Comparison of ENCODE assay signal across 8 cellular contexts in the genomic region with DNA sequence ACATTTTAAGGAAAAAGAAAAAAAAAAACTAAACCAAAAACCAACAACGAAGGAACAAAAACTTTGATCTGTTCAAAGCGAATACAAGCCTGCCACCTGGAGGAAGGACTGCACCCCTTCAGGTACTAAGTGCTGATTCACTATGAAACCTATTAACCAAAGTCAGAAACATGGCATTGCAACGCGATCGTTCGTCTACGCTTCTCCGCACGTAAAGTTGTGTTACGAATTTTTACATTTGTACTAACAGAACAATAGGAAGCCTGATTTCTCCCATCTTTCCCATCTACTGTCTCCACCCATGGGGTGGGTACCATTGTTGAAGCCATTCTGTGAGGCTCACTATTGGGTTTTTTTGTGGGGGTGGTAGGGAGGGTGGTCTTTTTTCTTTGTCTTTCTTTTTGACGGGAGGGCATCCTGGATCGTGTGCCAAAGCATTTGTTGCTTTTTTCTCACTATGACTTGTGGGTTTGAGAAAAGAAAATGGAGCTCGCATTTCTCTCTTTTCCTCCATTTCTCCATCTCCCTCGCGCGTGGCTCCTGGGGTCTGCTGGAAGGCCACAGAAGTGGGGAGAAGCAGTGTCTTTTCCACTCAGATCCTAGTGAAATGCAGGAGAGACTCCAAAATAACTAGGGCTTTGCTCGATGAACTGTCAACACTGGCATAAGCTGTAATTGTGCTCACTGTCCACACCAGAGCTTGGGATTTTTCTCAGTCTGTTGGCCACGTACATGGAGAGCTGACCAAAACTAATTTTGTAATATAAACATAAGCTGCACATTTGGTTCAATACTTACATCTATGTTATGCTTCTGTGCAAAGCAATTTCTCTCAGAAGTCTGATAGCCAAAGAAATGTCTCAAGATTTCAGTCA.
A peak's percentile ranks its signal among the peaks of the same experiment; 100 is the strongest.
DNase-seq lines count a peak whose midpoint lies in the region; FAIRE-seq and TF ChIP-seq lines count a peak whose summit lies in the region.

No MANE protein-coding gene starts in this region.

- H3K36me3 ChIP-seq in mesenchymal stem cell (ENCODE audit: control insufficient read depth in 1 of 2, insufficient read depth in 2 of 2, low read depth in 1 of 2, low read length in 2 of 2) (no peaks in the 10 kb centered on the region), tibial artery (no peaks in the 10 kb centered on the region)

- no peaks in the 10 kb centered on the region for H3K36me3 Mint-ChIP-seq in H9 (ENCODE audit: insufficient read depth in 1 of 3, low read depth in 3 of 3)

- H3K23ac ChIP-seq in H9 (ENCODE audit: insufficient read length, low read depth, low read length): no peak overlapping the region
- no peak overlapping the region for H3K23ac ChIP-seq in mesenchymal stem cell (ENCODE audit: low read length in 2 of 2)

- H3K9me3 Mint-ChIP-seq in H9: no peaks in the 10 kb centered on the region

- peaks cover 23 to 24% of the 10 kb centered on the region in 2 experiments for H3K4me1 Mint-ChIP-seq in H9

- H2BK12ac ChIP-seq in H9 (ENCODE audit: insufficient read length, low read depth, low read length) (peak overlapping the region; percentile 45), mesenchymal stem cell (ENCODE audit: low read length in 2 of 2) (no peak overlapping the region)

- peak overlapping the region in 1 of 2 experiments; percentile 45; a peak in 2 of 5 replicates for H3K4me3 Mint-ChIP-seq in H9

- H3K4ac ChIP-seq in H9 (ENCODE audit: low read depth, low read length) (no peak overlapping the region), mesenchymal stem cell (ENCODE audit: low read depth in 1 of 2, low read length in 2 of 2) (no peak overlapping the region)

- no peak overlapping the region for H2BK5ac ChIP-seq in H9 (ENCODE audit: insufficient read length, low read length)
- H2BK5ac ChIP-seq in mesenchymal stem cell (ENCODE audit: low read depth, low read length, poor library complexity, severe bottlenecking): no peak overlapping the region

- no peaks in the 10 kb centered on the region for H3K79me2 ChIP-seq in H9 (ENCODE audit: insufficient read depth, low read length)

- peak overlapping the region; percentile 33 for H3K18ac ChIP-seq in H9 (ENCODE audit: insufficient read length, low read depth, low read length)
- H3K18ac ChIP-seq in mesenchymal stem cell (ENCODE audit: low read depth in 1 of 2, low read length in 2 of 2): peak overlapping the region; percentile 4 to 8

- H3K4me2 ChIP-seq in H9 (ENCODE audit: insufficient read depth, insufficient read length, low read length) (peak overlapping the region; percentile 14), mesenchymal stem cell (ENCODE audit: low read length, poor library complexity, severe bottlenecking) (peak overlapping the region; percentile 21)

- peak overlapping the region; percentile 84 for H2BK20ac ChIP-seq in H9 (ENCODE audit: low read depth, low read length, poor library complexity, severe bottlenecking)

- H3T11ph ChIP-seq in H9 (ENCODE audit: low read length): no peak overlapping the region

- DNase-seq in GDM1 (lab: John Stamatoyannopoulos, UW) (peak; percentile 49), H9 (peak; percentile 62), M059J (ENCODE audit: low read depth) (peak; percentile 79), T1000 (lab: John Stamatoyannopoulos, UW) (peak; percentile 7), dorsolateral prefrontal cortex (peak in 3 of 10 donors; percentile 25 to 55 (median 37)), mesenchymal stem cell (peak; percentile 63), tibial artery (no peak)

- H4K8ac ChIP-seq in H9 (replicated peaks; ENCODE audit: insufficient read length, low read depth, low read length): no peak overlapping the region
- no peak overlapping the region for H4K8ac ChIP-seq in mesenchymal stem cell (ENCODE audit: low read length)

- no peak overlapping the region for H4K5ac ChIP-seq in H9 (ENCODE audit: insufficient read length, low read depth, low read length)

- H2BK15ac ChIP-seq in H9 (ENCODE audit: low read depth, low read length) (no peak overlapping the region), mesenchymal stem cell (ENCODE audit: low read depth, poor library complexity, severe bottlenecking) (peak overlapping the region; percentile 48)

- H2BK120ac ChIP-seq in H9 (ENCODE audit: low read depth, low read length, poor library complexity, severe bottlenecking) (no peak overlapping the region), mesenchymal stem cell (ENCODE audit: low read depth, low read length) (no peak overlapping the region)

- H2AFZ ChIP-seq in H9 (ENCODE audit: low read length) (peak overlapping the region; percentile 9), mesenchymal stem cell (ENCODE audit: low read depth, low read length) (no peak overlapping the region)

- intact Hi-C loops in dorsolateral prefrontal cortex (cut with DNase I): loop anchor here (10.0 kb wide), 2 partner anchors 530 to 670 kb away; no protein-coding TSS in a partner anchor
- intact Hi-C loops in tibial artery (cut with DNase I; ENCODE audit: low total_unique reads): loop anchor here (2.0 to 5.0 kb wide), 2 partner anchors 538 to 668 kb away; no protein-coding TSS in a partner anchor

- H3K4me3 ChIP-seq in dorsolateral prefrontal cortex: peak overlapping the region in 11 of 59 donors; percentile 1 to 31 (median 17)
- H3K4me3 ChIP-seq in mesenchymal stem cell (ENCODE audit: insufficient read depth in 1 of 2, low read depth in 1 of 2, low read length in 2 of 2): peak overlapping the region in 1 of 2 experiments; percentile 50
- H3K4me3 ChIP-seq in tibial artery: peak overlapping the region in 1 of 2 donors; percentile 10

- no peaks in the 10 kb centered on the region for H4K20me1 ChIP-seq in H9 (ENCODE audit: control insufficient read depth, insufficient read depth, insufficient read length)

- H3K79me1 ChIP-seq in H9 (ENCODE audit: insufficient read depth, low read depth, low read length, poor library complexity, severe bottlenecking) (no peaks in the 10 kb centered on the region), mesenchymal stem cell (replicated peaks; ENCODE audit: low read length, poor library complexity, severe bottlenecking) (no peaks in the 10 kb centered on the region)

- no peak overlapping the region for H3K56ac ChIP-seq in H9 (ENCODE audit: insufficient read length, low read depth, low read length)

- H4K91ac ChIP-seq in H9 (ENCODE audit: insufficient read length, low read depth, low read length) (no peak overlapping the region), mesenchymal stem cell (ENCODE audit: low read length) (no peak overlapping the region)

- no CpG with 5 or more reads among the region's 18 CpGs for WGBS in H9 (ENCODE audit: extremely low coverage, insufficient read length, low lambda C conversion rate)
- WGBS in mesenchymal stem cell: 58% methylated on average over 14 of the region's 18 CpGs

- H3K27ac ChIP-seq in H9 (ENCODE audit: insufficient read length, low read depth, low read length) (no peak overlapping the region), dorsolateral prefrontal cortex (peak overlapping the region in 3 of 59 donors; percentile 8 to 38 (median 32)), mesenchymal stem cell (ENCODE audit: low read length, poor library complexity, severe bottlenecking) (no peak overlapping the region), tibial artery (no peak overlapping the region)

- no peaks in the 10 kb centered on the region for H3K23me2 ChIP-seq in H9 (ENCODE audit: insufficient read length, low read depth, low read length, poor library complexity, severe bottlenecking)

- H2AK5ac ChIP-seq in H9 (ENCODE audit: insufficient read length, low read length): no peak overlapping the region
- peak overlapping the region; percentile 38 for H2AK5ac ChIP-seq in mesenchymal stem cell (ENCODE audit: low read length, severe bottlenecking)

- H3K14ac ChIP-seq in H9 (ENCODE audit: insufficient read depth, low read length) (no peak overlapping the region; the same call in 1 of the 2 replicates), mesenchymal stem cell (ENCODE audit: low read length in 2 of 2) (no peak overlapping the region)

- H3K27me3 Mint-ChIP-seq in H9 (ENCODE audit: low read depth): no peaks in the 10 kb centered on the region

- FAIRE-seq in A204.1 (lab: Jason Lieb, UNC): peak; percentile 92

- H3K9me3 ChIP-seq in H9 (ENCODE audit: control insufficient read depth, low read depth, low read length): no peaks in the 10 kb centered on the region
- H3K9me3 ChIP-seq in mesenchymal stem cell (ENCODE audit: control insufficient read depth, low read length): no peaks in the 10 kb centered on the region
- no peaks in the 10 kb centered on the region for H3K9me3 ChIP-seq in tibial artery

- H3K9ac ChIP-seq in H9 (ENCODE audit: extremely low read depth, insufficient read length, low read length) (no peak overlapping the region), mesenchymal stem cell (ENCODE audit: low read length) (peak overlapping the region; percentile 77)

- H3K27me3 ChIP-seq in H9 (ENCODE audit: insufficient read depth, low read length) (no peaks in the 10 kb centered on the region), dorsolateral prefrontal cortex (peaks cover 0 to 5% (median 0%) of the 10 kb centered on the region in 45 donors), mesenchymal stem cell (ENCODE audit: control insufficient read depth in 1 of 2, insufficient read depth in 1 of 2, low read length in 2 of 2) (peaks cover 3 to 14% of the 10 kb centered on the region in 2 experiments), tibial artery (no peaks in the 10 kb centered on the region)

- H3K4me1 ChIP-seq in H9 (ENCODE audit: insufficient read depth, low read length) (no peaks in the 10 kb centered on the region; the same call in 1 of the 2 replicates), mesenchymal stem cell (ENCODE audit: control insufficient read depth, insufficient read depth, low read depth, low read length) (peaks cover 8% of the 10 kb centered on the region), tibial artery (peaks cover 0 to 3% (median 0%) of the 10 kb centered on the region in 4 donors)

- H3K27ac Mint-ChIP-seq in H9: peak overlapping the region; percentile 6 to 95 (median 64); a peak in 5 of 7 replicates

- TF ChIP-seq CTCF in H9 (conservative IDR thresholded peaks at IDR 0.05) (peak; percentile 96), dorsolateral prefrontal cortex (IDR thresholded peaks at IDR 0.05 in 54 of 56, conservative IDR thresholded peaks at IDR 0.05 in 2 of 56; ENCODE audit: low read depth in 1 of 56, partially characterized antibody in 56 of 56) (peak; percentile 44 to 83 (median 73)), tibial artery (IDR thresholded peaks at IDR 0.05) (peak; percentile 69 to 79)

Comparison
In these comparisons a context has a peak if more than half of its experiments do, and no peak if none do; other contexts are left out.
1. DNase-seq: peak in GDM1 (single experiment), H9 (single experiment), M059J (single experiment), T1000 (single experiment) and mesenchymal stem cell (single experiment); none in tibial artery (0 of 2).
2. Peak in every context shown above with its lines, with median percentiles within 50 percentile points of each other: CTCF ChIP-seq.